Comparison of ENCODE assay signal across 9 cellular contexts in genomic region chr11:72238040-72238450, GRCh38. TPM values are rescaled to one million over a fixed set of nuclear protein-coding genes. Genes with fewer than 3 reads are reported as not detected.
A peak's percentile ranks its signal among the peaks of the same experiment; 100 is the strongest.
DNase-seq lines count a peak whose midpoint lies in the region; ATAC-seq, FAIRE-seq and TF ChIP-seq lines count a peak whose summit lies in the region.
"Had no signal": no experiment of that assay in that cellular context is flagged by ENCODE, and none has a peak within 500 bp of the region (broad histone marks: within the 10 kb centered on the region; RNA-seq: fewer than 3 reads in every experiment).

No MANE protein-coding gene starts in this region.

- peaks cover 5 to 11% of the 10 kb centered on the region in 2 experiments; a peak in 3 of 4 replicates for H3K27me3 ChIP-seq in GM12878 (replicated peaks in 1 of 2; ENCODE audit: control insufficient read depth in 2 of 2, insufficient read depth in 2 of 2, low read length in 1 of 2)
- peaks cover 49% of the 10 kb centered on the region for H3K27me3 ChIP-seq in iPS-18a (ENCODE audit: control insufficient read depth, insufficient read depth, low read length)
- peaks cover 3 to 47% (median 41%) of the 10 kb centered on the region in 7 donors for H3K27me3 ChIP-seq in spleen (replicated peaks in 1 of 7)

- peaks cover 4% of the 10 kb centered on the region for H3K4me1 ChIP-seq in GM12878 (ENCODE audit: control insufficient read depth, insufficient read depth, low read length)
- peaks cover 19% of the 10 kb centered on the region for H3K4me1 ChIP-seq in iPS-18a (ENCODE audit: control insufficient read depth, low read depth, low read length)
- peaks cover 17 to 59% (median 31%) of the 10 kb centered on the region in 6 donors for H3K4me1 ChIP-seq in spleen

- FAIRE-seq in RCC 7860 (lab: Jason Lieb, UNC), result no peak
- no peak for FAIRE-seq in GM12878 (lab: Jason Lieb, UNC)

- WGBS in GM12878 (ENCODE audit: insufficient coverage, insufficient replicate concordance, low lambda C conversion rate, missing lambda C conversion rate), result 58% methylated on average over 16 of the region's 16 CpGs
- WGBS in spleen, 5 donors, result 67 to 79% (median 76%) methylated on average over 3 to 16 of the region's 16 CpGs

- peak; percentile 52 to 84 (median 74) for TF ChIP-seq CTCF in GM12878 (IDR thresholded peaks at IDR 0.05 in 2 of 3, conservative IDR thresholded peaks at IDR 0.05 in 1 of 3; ENCODE audit: control insufficient read depth in 2 of 3, extremely low read depth in 1 of 3, insufficient read depth in 1 of 3, low read depth in 3 of 3, low read length in 3 of 3)
- peak in 10 of 11 experiments; percentile 24 to 82 (median 62) for TF ChIP-seq CTCF in spleen (IDR thresholded peaks at IDR 0.05 in 8 of 11, conservative IDR thresholded peaks at IDR 0.05 in 3 of 11)

- ATAC-seq in HG02885 (IDR thresholded peaks at IDR 0.05; ENCODE audit: poor library complexity, unreplicated experiment) (peak; percentile 44), GM12878 (peak; percentile 76), HG03196 (IDR thresholded peaks at IDR 0.05; ENCODE audit: unreplicated experiment) (no peak), GM18519 (IDR thresholded peaks at IDR 0.05; ENCODE audit: low FRiP score, unreplicated experiment) (no peak)

- H3K4me3 ChIP-seq in GM12878 (no peak overlapping the region), iPS-18a (ENCODE audit: low read length) (peak overlapping the region; percentile 32), spleen (no peak overlapping the region)
- H3K4me3 ChIP-seq: SK-N-MC had no signal

- TF ChIP-seq POLR2A in GM12878 (IDR thresholded peaks at IDR 0.05; ENCODE audit: low read depth, low read length), result 0 out of 2 replicates have a peak, but pooled peaks have one; percentile 16
- TF ChIP-seq POLR2A in spleen (IDR thresholded peaks at IDR 0.05), result no peak

- SMC1A ChIA-PET in GM12878 (lab: Charles Lee; ENCODE audit: uncharacterized antibody, unreplicated experiment), result interaction anchor here (0.9 to 1.4 kb wide), 5 partner anchors 15 to 193 kb away, joined by 3 to 8 read pairs (median 4); no protein-coding TSS in a partner anchor

- H3K4me2 ChIP-seq in GM12878 (ENCODE audit: control insufficient read depth, insufficient read depth), result no peak overlapping the region

- H3K27ac ChIP-seq in GM12878 (ENCODE audit: control insufficient read depth, insufficient read depth), result no peak overlapping the region
- no peak overlapping the region for H3K27ac ChIP-seq in iPS-18a (ENCODE audit: low read length)
- H3K27ac ChIP-seq in spleen, result no peak overlapping the region
- H3K27ac ChIP-seq: SK-N-MC had no signal

- no peak overlapping the region for H2AFZ ChIP-seq in GM12878 (ENCODE audit: control insufficient read depth, low read depth, low read length)

- H3K79me2 ChIP-seq in GM12878 (ENCODE audit: control insufficient read depth, insufficient read depth, low read length), result no peaks in the 10 kb centered on the region

- no peaks in the 10 kb centered on the region for H3K9me3 ChIP-seq in GM12878 (replicated peaks; ENCODE audit: control insufficient read depth, insufficient read depth, low read length)
- no peaks in the 10 kb centered on the region for H3K9me3 ChIP-seq in iPS-18a (ENCODE audit: control insufficient read depth, low read depth, low read length)
- H3K9me3 ChIP-seq in spleen, result no peaks in the 10 kb centered on the region

- peaks cover 5 to 9% of the 10 kb centered on the region in 2 experiments; a peak in 3 of 4 replicates for H3K36me3 ChIP-seq in GM12878 (ENCODE audit: control insufficient read depth in 2 of 2, insufficient read depth in 2 of 2, low read length in 1 of 2)
- peaks cover 42% of the 10 kb centered on the region for H3K36me3 ChIP-seq in iPS-18a (ENCODE audit: control insufficient read depth, low read depth, low read length)
- H3K36me3 ChIP-seq in spleen, result peaks cover 0 to 58% (median 51%) of the 10 kb centered on the region in 6 donors

- RAD21 ChIA-PET in GM12878 (lab: Charles Lee; ENCODE audit: unreplicated experiment), result interaction anchor here (0.5 to 1.0 kb wide), 4 partner anchors 13 to 256 kb away, joined by 3 to 5 read pairs (median 3); partner anchors contain the start of gene INPPL1

- TF ChIP-seq EP300 in GM12878 (IDR thresholded peaks at IDR 0.05; ENCODE audit: borderline replicate concordance in 1 of 2, control insufficient read depth in 1 of 2, low read depth in 2 of 2, low read length in 2 of 2), result no peak

- BruUV-seq in GM12878 (replicated peaks; lab: Mats Ljungman, UMichigan), result no TSS peak

- DNase-seq in D341Med (ENCODE audit: low spot score) (peak; percentile 75), RCC 7860 (ENCODE audit: low spot score) (peak; percentile 29), GM12878 (ENCODE audit: low read depth, low spot score) (no peak), spleen (peak; percentile 81)

- intact Hi-C loops in GM12878 (cut with micrococcal nuclease; ENCODE audit: unreplicated experiment) (loop anchor here (2.0 to 5.0 kb wide), 2 partner anchors 174 to 193 kb away; no protein-coding TSS in a partner anchor), spleen (cut with DNase I; ENCODE audit: low total_unique reads) (no loop called here)

- peak; percentile 63 for TF ChIP-seq RAD21 in GM12878 (IDR thresholded peaks at IDR 0.05; ENCODE audit: insufficient read depth, low read depth, low read length)

- in situ Hi-C loops in GM12878 (cut with MboI), result no loop called here

- H4K20me1 ChIP-seq in GM12878 (ENCODE audit: control insufficient read depth, insufficient read depth), result no peaks in the 10 kb centered on the region; the same call in 1 of the 2 replicates

- H3K9ac ChIP-seq in GM12878 (ENCODE audit: control insufficient read depth, insufficient read depth, low read length), result no peak overlapping the region
- peak overlapping the region; percentile 35 for H3K9ac ChIP-seq in iPS-18a (ENCODE audit: low read length)

- CTCF ChIA-PET in GM12878 (lab: Yijun Ruan, JAX), result interaction anchor here (0.6 to 2.0 kb wide), 14 partner anchors 10 to 213 kb away, joined by 3 to 9 read pairs (median 4); no protein-coding TSS in a partner anchor

- POLR2A ChIA-PET in GM12878 (lab: Charles Lee), result interaction anchor here (0.5 kb wide), 1 partner anchor 236 kb away, joined by 3 read pairs; no protein-coding TSS in a partner anchor

RNA-seq across cellular contexts. Expression of gene PHOX2A, which starts 5.9 kb away (rescaled TPM):
- total RNA-seq in GM12878 (2013; cell fraction: nucleolus; rRNA removed), result not detected in 2 replicates
- total RNA-seq in GM12878 (2014; rRNA removed) (not detected in 2 replicates), GM12878 (2014; rRNA removed; fragmentation: Illumina TruSeq; extraction: Trizol) (not detected in 2 replicates), GM12878 (2021) (not detected in 2 replicates), spleen (not detected)
- polyA plus RNA-seq in GM12878 (2011; ENCODE audit: low read depth), result not detected
- polyA plus RNA-seq in GM12878 (2011; rRNA removed) (not detected in 2 replicates), GM12878 (2014; fragmentation: Illumina TruSeq; extraction: Trizol) (not detected in 2 replicates), GM12878 (2014; fragmentation: Nextera tagmentation; extraction: Ambion mirVana) (not detected), GM12878 (2014; rRNA removed) (not detected in 2 replicates), GM12878 (2016; fragmentation: Nextera tagmentation; extraction: Ambion mirVana) (not detected), spleen (under 1 TPM in 1 of 3 donors, not detected in 2; 0.33 TPM)
- not detected in 2 replicates for polyA plus RNA-seq in GM12878 (2011; cell fraction: cytosol; rRNA removed)
- polyA plus RNA-seq in GM12878 (2011; cell fraction: nucleus; rRNA removed), result not detected in 2 replicates
- polyA plus RNA-seq in GM12878 (2012), result not detected in 2 replicates
- polyA minus RNA-seq in GM12878 (2011; rRNA and poly(A)+ RNA removed), result not detected in 2 replicates
- not detected in 2 replicates for polyA minus RNA-seq in GM12878 (2011; cell fraction: cytosol; rRNA and poly(A)+ RNA removed)
- polyA minus RNA-seq in GM12878 (2011; cell fraction: nucleus; rRNA and poly(A)+ RNA removed), result not detected in 2 replicates

RNA-seq across cellular contexts. Expression of gene INPPL1, which starts 13.5 kb away (rescaled TPM):
- 149 and 152 TPM in 2 replicates for total RNA-seq in GM12878 (2013; cell fraction: nucleolus; rRNA removed)
- total RNA-seq in GM12878 (2014; rRNA removed), result 62.3 and 66.3 TPM in 2 replicates
- 32.1 and 33.1 TPM in 2 replicates for total RNA-seq in GM12878 (2014; rRNA removed; fragmentation: Illumina TruSeq; extraction: Trizol)
- 110 and 116 TPM in 2 replicates for total RNA-seq in GM12878 (2021)
- polyA plus RNA-seq in GM12878 (2011; ENCODE audit: low read depth), result 39.6 TPM
- polyA plus RNA-seq in GM12878 (2011; rRNA removed), result 36.2 and 68.8 TPM in 2 replicates
- 45.3 and 59.8 TPM in 2 replicates for polyA plus RNA-seq in GM12878 (2011; cell fraction: cytosol; rRNA removed)
- polyA plus RNA-seq in GM12878 (2011; cell fraction: nucleus; rRNA removed), result 613 and 647 TPM in 2 replicates
- 71.7 and 110 TPM in 2 replicates for polyA plus RNA-seq in GM12878 (2012)
- 54.7 and 62.3 TPM in 2 replicates for polyA plus RNA-seq in GM12878 (2014; fragmentation: Illumina TruSeq; extraction: Trizol)
- polyA plus RNA-seq in GM12878 (2014; fragmentation: Nextera tagmentation; extraction: Ambion mirVana), result 1 to 10 TPM in 1 of 2 experiments, under 1 TPM in 1; 0.47 to 1.0 TPM
- 77.5 and 94.4 TPM in 2 replicates for polyA plus RNA-seq in GM12878 (2014; rRNA removed)
- polyA plus RNA-seq in GM12878 (2016; fragmentation: Nextera tagmentation; extraction: Ambion mirVana), result 10 to 100 TPM in 1 of 2 experiments, 1 to 10 TPM in 1; 9.7 to 20.0 TPM
- 70.7 and 93.0 TPM in 2 replicates for polyA minus RNA-seq in GM12878 (2011; rRNA and poly(A)+ RNA removed)
- 52.8 and 55.7 TPM in 2 replicates for polyA minus RNA-seq in GM12878 (2011; cell fraction: cytosol; rRNA and poly(A)+ RNA removed)
- polyA minus RNA-seq in GM12878 (2011; cell fraction: nucleus; rRNA and poly(A)+ RNA removed), result 158 and 247 TPM in 2 replicates
- 100 to 1,000 TPM in 6 of 7 donors, 10 to 100 TPM in 1; 93.4 to 177 (median 141) TPM for total RNA-seq in spleen
- polyA plus RNA-seq in spleen, result 100 to 1,000 TPM in 1 of 3 donors, 10 to 100 TPM in 2; 28.2 to 104 (median 52.6) TPM

RNA-seq across cellular contexts. Expression of gene FOLR2, which starts 21.5 kb away (rescaled TPM):
- total RNA-seq in GM12878 (2013; cell fraction: nucleolus; rRNA removed), result not detected in 2 replicates
- total RNA-seq in GM12878 (2014; rRNA removed) (2.7 and 3.5 TPM in 2 replicates), GM12878 (2014; rRNA removed; fragmentation: Illumina TruSeq; extraction: Trizol) (1.9 and 2.2 TPM in 2 replicates), GM12878 (2021) (1.4 and 1.5 TPM in 2 replicates), spleen (10 to 100 TPM; 18.9 to 62.3 (median 23.1) TPM)
- 1.5 TPM for polyA plus RNA-seq in GM12878 (2011; ENCODE audit: low read depth)
- polyA plus RNA-seq in GM12878 (2011; rRNA removed) (0.10 TPM in 1 of 2 replicates, not detected in the other), GM12878 (2014; fragmentation: Illumina TruSeq; extraction: Trizol) (1.6 and 2.0 TPM in 2 replicates), GM12878 (2014; fragmentation: Nextera tagmentation; extraction: Ambion mirVana) (10 to 100 TPM; 11.0 to 11.1 TPM), GM12878 (2014; rRNA removed) (3.2 and 3.7 TPM in 2 replicates), GM12878 (2016; fragmentation: Nextera tagmentation; extraction: Ambion mirVana) (1 to 10 TPM; 1.2 to 1.6 TPM), spleen (10 to 100 TPM; 16.1 to 26.6 (median 20.7) TPM)
- polyA plus RNA-seq in GM12878 (2011; cell fraction: cytosol; rRNA removed), result 0.12 and 0.25 TPM in 2 replicates
- 0.21 and 0.54 TPM in 2 replicates for polyA plus RNA-seq in GM12878 (2011; cell fraction: nucleus; rRNA removed)
- 1.7 and 1.9 TPM in 2 replicates for polyA plus RNA-seq in GM12878 (2012)
- not detected in 2 replicates for polyA minus RNA-seq in GM12878 (2011; rRNA and poly(A)+ RNA removed)
- polyA minus RNA-seq in GM12878 (2011; cell fraction: cytosol; rRNA and poly(A)+ RNA removed), result not detected in 2 replicates
- polyA minus RNA-seq in GM12878 (2011; cell fraction: nucleus; rRNA and poly(A)+ RNA removed), result not detected in 2 replicates

RNA-seq across cellular contexts. Expression of gene FOLR1, which starts 46.1 kb away (rescaled TPM):
- not detected in 2 replicates for total RNA-seq in GM12878 (2013; cell fraction: nucleolus; rRNA removed)
- not detected in 2 replicates for total RNA-seq in GM12878 (2014; rRNA removed)
- total RNA-seq in GM12878 (2014; rRNA removed; fragmentation: Illumina TruSeq; extraction: Trizol), result not detected in 2 replicates
- total RNA-seq in GM12878 (2021), result not detected in 2 replicates
- not detected for polyA plus RNA-seq in GM12878 (2011; ENCODE audit: low read depth)
- not detected in 2 replicates for polyA plus RNA-seq in GM12878 (2011; rRNA removed)
- polyA plus RNA-seq in GM12878 (2011; cell fraction: cytosol; rRNA removed), result not detected in 2 replicates
- not detected in 2 replicates for polyA plus RNA-seq in GM12878 (2011; cell fraction: nucleus; rRNA removed)
- not detected in 2 replicates for polyA plus RNA-seq in GM12878 (2012)
- not detected in 2 replicates for polyA plus RNA-seq in GM12878 (2014; fragmentation: Illumina TruSeq; extraction: Trizol)
- polyA plus RNA-seq in GM12878 (2014; fragmentation: Nextera tagmentation; extraction: Ambion mirVana), result not detected
- polyA plus RNA-seq in GM12878 (2014; rRNA removed), result not detected in 2 replicates
- polyA plus RNA-seq in GM12878 (2016; fragmentation: Nextera tagmentation; extraction: Ambion mirVana), result not detected
- polyA minus RNA-seq in GM12878 (2011; rRNA and poly(A)+ RNA removed), result not detected in 2 replicates
- polyA minus RNA-seq in GM12878 (2011; cell fraction: cytosol; rRNA and poly(A)+ RNA removed), result 2.0 and 2.7 TPM in 2 replicates
- 0.97 and 1.3 TPM in 2 replicates for polyA minus RNA-seq in GM12878 (2011; cell fraction: nucleus; rRNA and poly(A)+ RNA removed)
- total RNA-seq in spleen, result not detected
- polyA plus RNA-seq in spleen, result under 1 TPM in 1 of 3 donors, not detected in 2; 0.10 TPM

Comparison
In these comparisons a context has a peak if more than half of its experiments do, and no peak if none do; other contexts are left out.
1. ATAC-seq: peak in HG02885 (single experiment) and GM12878 (single experiment); none in HG03196 (single experiment) and GM18519 (single experiment).
2. RNA of gene FOLR2, which starts 21.5 kb away (total RNA-seq): 18.9 to 62.3 TPM in spleen; 1.4 to 3.5 TPM in GM12878; every median in the first group is over 4 times any median in the second.